In the genomic region with DNA sequence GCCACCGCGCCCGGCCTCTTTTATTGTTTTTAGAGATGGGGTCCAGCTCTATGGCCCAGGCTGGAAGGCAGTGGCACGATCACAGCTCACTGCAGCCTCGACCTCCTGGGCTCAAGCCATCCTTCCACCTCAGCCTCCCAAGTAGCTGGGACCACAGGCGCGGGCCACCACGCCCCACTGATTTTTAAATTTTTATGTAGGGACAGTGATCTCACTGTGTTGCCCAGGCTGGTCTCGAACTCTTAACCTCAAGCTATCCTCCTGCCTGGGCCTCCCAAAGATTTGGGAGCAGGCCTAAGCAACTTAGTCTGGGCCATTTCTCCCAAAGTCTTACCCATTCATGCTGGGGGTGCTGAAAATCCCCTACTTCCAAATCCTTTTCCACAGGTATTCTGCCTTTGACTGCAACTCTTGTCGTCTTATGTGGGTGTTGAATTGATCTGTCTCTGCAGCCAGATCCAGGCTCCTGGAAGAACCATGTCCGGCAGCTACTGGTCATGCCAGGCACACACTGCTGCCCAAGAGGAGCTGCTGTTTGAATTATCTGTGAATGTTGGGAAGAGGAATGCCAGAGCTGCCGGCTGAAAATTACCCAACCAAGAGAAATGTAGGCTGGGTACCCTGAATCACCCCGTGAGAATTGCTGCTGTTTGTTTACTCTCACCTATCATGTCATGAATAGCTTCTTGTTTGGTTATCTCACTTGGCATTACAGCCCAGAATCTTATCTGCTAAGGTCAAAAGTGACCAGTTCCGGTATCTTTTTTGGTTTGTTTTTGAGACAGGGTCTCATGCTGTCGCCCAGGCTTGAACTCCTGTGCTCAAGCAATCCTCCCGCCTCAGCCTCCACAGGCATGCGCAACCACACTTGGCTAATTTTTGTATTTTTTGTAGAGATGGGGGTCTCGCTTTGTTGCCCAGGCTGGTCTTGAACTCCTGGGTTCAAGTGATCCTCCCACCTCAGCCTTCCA, we compare ENCODE assay signal across 8 cellular contexts. TPM values are rescaled to one million over a fixed set of nuclear protein-coding genes. Genes with fewer than 3 reads are reported as not detected.
DNase-seq lines count a peak whose midpoint lies in the region; ATAC-seq, FAIRE-seq and TF ChIP-seq lines count a peak whose summit lies in the region.

No MANE protein-coding gene starts in this region.

- H2AFZ ChIP-seq in Loucy (ENCODE audit: low read length), result no peak overlapping the region

- H3K9me3 ChIP-seq in Loucy (ENCODE audit: insufficient read depth, low read depth, low read length), result no peaks in the 10 kb centered on the region

- H3K36me3 Mint-ChIP-seq in natural killer cell treated with Interleukin-12 subunit alpha and Interleukin-12 subunit beta and Interleukin-15 and Interleukin-18, amount 100 ng/mL, for 72 hours, result peaks cover 10% of the 10 kb centered on the region

- peaks cover 19 to 20% of the 10 kb centered on the region in 2 donors for H3K4me1 Mint-ChIP-seq in natural killer cell treated with Interleukin-12 subunit alpha and Interleukin-12 subunit beta and Interleukin-15 and Interleukin-18, amount 100 ng/mL, for 72 hours (ENCODE audit: low read depth in 2 of 2)

- TF ChIP-seq CTCF in BJ (IDR thresholded peaks at IDR 0.05; ENCODE audit: insufficient read depth, low read depth, low read length) (no peak), Loucy (conservative IDR thresholded peaks at IDR 0.05; ENCODE audit: low read length) (no peak), bronchial epithelial cell (IDR thresholded peaks at IDR 0.05; ENCODE audit: insufficient read depth, low read length, severe bottlenecking) (no peak)

- no peaks in the 10 kb centered on the region for H4K20me1 ChIP-seq in Loucy (ENCODE audit: insufficient read depth, low read length, poor library complexity, severe bottlenecking)

- H3K4me3 Mint-ChIP-seq in natural killer cell treated with Interleukin-12 subunit alpha and Interleukin-12 subunit beta and Interleukin-15 and Interleukin-18, amount 100 ng/mL, for 72 hours, result peak overlapping the region; percentile 86

- H3F3A ChIP-seq in Loucy (ENCODE audit: low read depth), result no peaks in the 10 kb centered on the region; the same call in 1 of the 2 replicates

- H3K4me2 ChIP-seq in Loucy (ENCODE audit: low read depth, low read length, poor library complexity, severe bottlenecking), result peak overlapping the region; percentile 72

- ATAC-seq in natural killer cell treated with Interleukin-12 subunit alpha and Interleukin-12 subunit beta and Interleukin-15 and Interleukin-18, amount 100 ng/mL, for 72 hours, result no peak
- no peak for ATAC-seq in GM19463 (IDR thresholded peaks at IDR 0.05; ENCODE audit: unreplicated experiment)
- no peak for ATAC-seq in GM18517 (IDR thresholded peaks at IDR 0.05; ENCODE audit: unreplicated experiment)

- peaks cover 12% of the 10 kb centered on the region for H3K4me1 ChIP-seq in Loucy (ENCODE audit: insufficient read depth, low read length, poor library complexity, severe bottlenecking)

- peak overlapping the region; percentile 75 to 90 for H3K27ac Mint-ChIP-seq in natural killer cell treated with Interleukin-12 subunit alpha and Interleukin-12 subunit beta and Interleukin-15 and Interleukin-18, amount 100 ng/mL, for 72 hours

- no peaks in the 10 kb centered on the region for H3K27me3 Mint-ChIP-seq in natural killer cell treated with Interleukin-12 subunit alpha and Interleukin-12 subunit beta and Interleukin-15 and Interleukin-18, amount 100 ng/mL, for 72 hours

- H3K9me2 ChIP-seq in Loucy (replicated peaks; ENCODE audit: low read depth, low read length), result no peaks in the 10 kb centered on the region

- no peaks in the 10 kb centered on the region for H3K27me3 ChIP-seq in BJ (ENCODE audit: control insufficient read depth, insufficient read depth, low read length)
- H3K27me3 ChIP-seq in Loucy (ENCODE audit: insufficient read depth, low read length, poor library complexity, severe bottlenecking), result no peaks in the 10 kb centered on the region
- no peaks in the 10 kb centered on the region for H3K27me3 ChIP-seq in bronchial epithelial cell (ENCODE audit: control insufficient read depth, insufficient read depth, low read length)

- no peak for FAIRE-seq in bronchial epithelial cell (lab: Jason Lieb, UNC)

- H3K36me3 ChIP-seq in BJ (ENCODE audit: control insufficient read depth, insufficient read depth, low read length), result peaks cover 8% of the 10 kb centered on the region
- peaks cover 3% of the 10 kb centered on the region; the same call in 1 of the 2 replicates for H3K36me3 ChIP-seq in Loucy (ENCODE audit: insufficient read depth, low read length)
- H3K36me3 ChIP-seq in bronchial epithelial cell (ENCODE audit: control insufficient read depth, insufficient read depth, low read length), result peaks cover 7% of the 10 kb centered on the region

- H3K4me3 ChIP-seq in BJ (ENCODE audit: low read depth, low read length) (peak overlapping the region; percentile 73), Loucy (ENCODE audit: low read length, poor library complexity, severe bottlenecking) (peak overlapping the region; percentile 99), bronchial epithelial cell (ENCODE audit: low read depth, low read length) (no peak overlapping the region)

- POLR2A ChIA-PET in BJ (lab: Charles Lee), result interaction anchor here (0.7 kb wide), 1 partner anchor 28 kb away, joined by 4 read pairs; no protein-coding TSS in a partner anchor

- CTCF ChIA-PET in BJ (lab: Yijun Ruan, JAX), result interaction anchor here (1.3 to 1.5 kb wide), 2 partner anchors 10 to 12 kb away, joined by 4 to 18 read pairs; a partner anchor contains a TSS

- DNase-seq in BJ (ENCODE audit: low read depth) (no peak), bronchial epithelial cell (ENCODE audit: low read depth) (peak; percentile 52), NCI-H187 (lab: John Stamatoyannopoulos, UW) (no peak), anterior cingulate cortex (lab: John Stamatoyannopoulos, UW) (no peak)
- DNase-seq in natural killer cell treated with Interleukin-12 subunit alpha and Interleukin-12 subunit beta and Interleukin-15 and Interleukin-18, amount 100 ng/mL, for 72 hours (ENCODE audit: low spot score), result no peak

- H3K9me3 Mint-ChIP-seq in natural killer cell treated with Interleukin-12 subunit alpha and Interleukin-12 subunit beta and Interleukin-15 and Interleukin-18, amount 100 ng/mL, for 72 hours, result no peaks in the 10 kb centered on the region

- 0 out of 2 replicates have a peak, but pooled peaks cover 12% of the 10 kb centered on the region for H3K79me2 ChIP-seq in Loucy (ENCODE audit: insufficient read depth, low read length)

- H3K9ac ChIP-seq in Loucy (ENCODE audit: low read depth, low read length, poor library complexity, severe bottlenecking), result peak overlapping the region; percentile 95

RNA-seq across cellular contexts. Expression of a gene that starts 1.1 kb away (rescaled TPM):
- polyA plus RNA-seq in BJ (2011; rRNA removed), result 113 and 116 TPM in 2 replicates
- 54.5 and 86.3 TPM in 2 replicates for polyA minus RNA-seq in BJ (2011; rRNA and poly(A)+ RNA removed)
- 92.1 and 94.6 TPM in 2 replicates for total RNA-seq in bronchial epithelial cell
- total RNA-seq in natural killer cell treated with Interleukin-12 subunit alpha and Interleukin-12 subunit beta and Interleukin-15 and Interleukin-18, amount 100 ng/mL, for 72 hours, result 10 to 100 TPM; 20.6 to 33.5 TPM

RNA-seq across cellular contexts. Expression of a gene that starts 11.4 kb away (rescaled TPM):
- 16.0 and 22.6 TPM in 2 replicates for polyA plus RNA-seq in BJ (2011; rRNA removed)
- 13.4 and 19.1 TPM in 2 replicates for polyA minus RNA-seq in BJ (2011; rRNA and poly(A)+ RNA removed)
- 7.0 and 7.4 TPM in 2 replicates for total RNA-seq in bronchial epithelial cell
- 10 to 100 TPM; 42.5 to 58.6 TPM for total RNA-seq in natural killer cell treated with Interleukin-12 subunit alpha and Interleukin-12 subunit beta and Interleukin-15 and Interleukin-18, amount 100 ng/mL, for 72 hours

RNA-seq across cellular contexts. Expression of a gene that starts 27.1 kb away (rescaled TPM):
- not detected in 2 replicates for polyA plus RNA-seq in BJ (2011; rRNA removed)
- polyA minus RNA-seq in BJ (2011; rRNA and poly(A)+ RNA removed), result not detected in 2 replicates
- total RNA-seq in bronchial epithelial cell, result 0.26 TPM in 2 replicates
- total RNA-seq in natural killer cell treated with Interleukin-12 subunit alpha and Interleukin-12 subunit beta and Interleukin-15 and Interleukin-18, amount 100 ng/mL, for 72 hours, result under 1 TPM in 1 of 2 donors, not detected in 1; 0.29 TPM

RNA-seq across cellular contexts. Expression of a gene that starts 37.0 kb away (rescaled TPM):
- 1.6 and 2.0 TPM in 2 replicates for polyA plus RNA-seq in BJ (2011; rRNA removed)
- 2.5 TPM in 2 replicates for polyA minus RNA-seq in BJ (2011; rRNA and poly(A)+ RNA removed)
- total RNA-seq in bronchial epithelial cell, result 0.26 and 0.53 TPM in 2 replicates
- 1 to 10 TPM in 1 of 2 donors, under 1 TPM in 1; 0.56 to 1.0 TPM for total RNA-seq in natural killer cell treated with Interleukin-12 subunit alpha and Interleukin-12 subunit beta and Interleukin-15 and Interleukin-18, amount 100 ng/mL, for 72 hours

RNA-seq across cellular contexts. Expression of a gene that starts 58.7 kb away (rescaled TPM):
- polyA plus RNA-seq in BJ (2011; rRNA removed), result 4.6 and 5.2 TPM in 2 replicates
- 2.7 and 2.8 TPM in 2 replicates for polyA minus RNA-seq in BJ (2011; rRNA and poly(A)+ RNA removed)
- 12.4 and 16.3 TPM in 2 replicates for total RNA-seq in bronchial epithelial cell
- 10 to 100 TPM; 28.3 to 39.8 TPM for total RNA-seq in natural killer cell treated with Interleukin-12 subunit alpha and Interleukin-12 subunit beta and Interleukin-15 and Interleukin-18, amount 100 ng/mL, for 72 hours
